ENCODE assay signal across 9 cellular contexts in genomic region chrX:54181196-54181953, GRCh38.
DNase-seq lines count a peak whose midpoint lies in the region; ATAC-seq and TF ChIP-seq lines count a peak whose summit lies in the region.
"Had no signal": no experiment of that assay in that cellular context is flagged by ENCODE, and none has a peak within 500 bp of the region (broad histone marks: within the 10 kb centered on the region; RNA-seq: fewer than 3 reads in every experiment).

No MANE protein-coding gene starts in this region.

- H3K9me3 ChIP-seq in DND-41 (ENCODE audit: insufficient read depth, low read length, severe bottlenecking): no peaks in the 10 kb centered on the region
- H3K9me3 ChIP-seq in MM.1S (replicated peaks; ENCODE audit: insufficient read depth, low read length): no peaks in the 10 kb centered on the region
- H3K9me3 ChIP-seq in neuron (ENCODE audit: low read length): no peaks in the 10 kb centered on the region
- H3K9me3 ChIP-seq: neutrophil had no signal

- H3K36me3 ChIP-seq in DND-41 (ENCODE audit: insufficient read depth, low read length) (peaks cover 44% of the 10 kb centered on the region), MM.1S (replicated peaks; ENCODE audit: insufficient read depth, low read length) (no peaks in the 10 kb centered on the region), neuron (ENCODE audit: insufficient read depth, low read length) (peaks cover 3% of the 10 kb centered on the region)
- H3K36me3 ChIP-seq: neutrophil had no signal

- no peaks in the 10 kb centered on the region for H3K27me3 ChIP-seq in DND-41 (ENCODE audit: insufficient read depth, low read length, poor library complexity)
- H3K27me3 ChIP-seq in MM.1S (replicated peaks; ENCODE audit: insufficient read depth, low read length): no peaks in the 10 kb centered on the region
- no peaks in the 10 kb centered on the region for H3K27me3 ChIP-seq in neuron (ENCODE audit: insufficient read depth, low read length)
- H3K27me3 ChIP-seq: neutrophil had no signal

- H3F3A ChIP-seq in MM.1S (ENCODE audit: insufficient read depth, low read length): no peaks in the 10 kb centered on the region

- H3K4me2 ChIP-seq in DND-41 (ENCODE audit: insufficient read depth, low read length): peak overlapping the region; percentile 93
- peak overlapping the region; percentile 48 for H3K4me2 ChIP-seq in MM.1S (ENCODE audit: low read depth, low read length)

- H3K9me2 ChIP-seq in MM.1S (replicated peaks; ENCODE audit: insufficient read depth, low read length): no peaks in the 10 kb centered on the region

- DNase-seq in DND-41 (peak; percentile 31), MM.1S (no peak), coronary artery (ENCODE audit: low spot score) (no peak), NCI-H1694 treated with DMSO at 0.1 percent for 48 hours (lab: John Stamatoyannopoulos, UW) (no peak)
- DNase-seq in activated CD4-positive, alpha-beta T cell treated with anti-CD3 and anti-CD28 coated beads for 48 hours: no peak

- H3K27ac ChIP-seq in DND-41 (ENCODE audit: low read length): peak overlapping the region; percentile 90
- H3K27ac ChIP-seq in MM.1S (ENCODE audit: low read length): no peak overlapping the region
- no peak overlapping the region for H3K27ac ChIP-seq in coronary artery

- H3K79me2 ChIP-seq in DND-41 (ENCODE audit: insufficient read depth, low read length) (peaks cover 67% of the 10 kb centered on the region), MM.1S (ENCODE audit: low read length) (peaks cover 48% of the 10 kb centered on the region)

- H3K4me3 ChIP-seq in DND-41 (ENCODE audit: low read depth in 1 of 2, low read length in 2 of 2): peak overlapping the region; percentile 62 to 63
- peak overlapping the region; percentile 74; the same call in 1 of the 2 replicates for H3K4me3 ChIP-seq in MM.1S (ENCODE audit: low read length)
- H3K4me3 ChIP-seq in coronary artery: peak overlapping the region; percentile 93
- H3K4me3 ChIP-seq in neuron (ENCODE audit: low read length): peak overlapping the region; percentile 67

- H3K9ac ChIP-seq in DND-41 (ENCODE audit: low read depth, low read length) (peak overlapping the region; percentile 93), MM.1S (ENCODE audit: low read length) (no peak overlapping the region)

- no peak for TF ChIP-seq CTCF in DND-41 (IDR thresholded peaks at IDR 0.05; ENCODE audit: borderline replicate concordance, extremely low read depth, low read length, poor library complexity, severe bottlenecking)
- TF ChIP-seq CTCF in MM.1S (IDR thresholded peaks at IDR 0.05; ENCODE audit: low read length): no peak
- no peak for TF ChIP-seq CTCF in coronary artery (IDR thresholded peaks at IDR 0.05)

- TF ChIP-seq POLR2A in GM18505 (IDR thresholded peaks at IDR 0.05; ENCODE audit: borderline replicate concordance, extremely low read depth, insufficient read depth, insufficient read length): no peak

- peak; percentile 58 for ATAC-seq in DND-41 (ENCODE audit: insufficient read depth, low read depth)
- no peak for ATAC-seq in GM18505 (IDR thresholded peaks at IDR 0.05; ENCODE audit: unreplicated experiment)
- no peak for ATAC-seq in GM21723 (IDR thresholded peaks at IDR 0.05; ENCODE audit: unreplicated experiment)

- H4K20me1 ChIP-seq in DND-41 (ENCODE audit: insufficient read depth, low read length) (peaks cover 50% of the 10 kb centered on the region), MM.1S (ENCODE audit: insufficient read depth, low read length) (no peaks in the 10 kb centered on the region)

- H2AFZ ChIP-seq in DND-41 (ENCODE audit: low read depth, low read length): no peak overlapping the region
- H2AFZ ChIP-seq in MM.1S (ENCODE audit: low read length): no peak overlapping the region
- H2AFZ ChIP-seq in neuron (ENCODE audit: low read depth, low read length): no peak overlapping the region

- H3K4me1 ChIP-seq in DND-41 (ENCODE audit: insufficient read depth, low read length): peaks cover 42% of the 10 kb centered on the region
- H3K4me1 ChIP-seq in MM.1S (ENCODE audit: low read length): peaks cover 11% of the 10 kb centered on the region; the same call in 1 of the 2 replicates
- peaks cover 25% of the 10 kb centered on the region for H3K4me1 ChIP-seq in neuron (ENCODE audit: insufficient read depth, low read length)
